In genomic region chr3:17466028-17466427, GRCh38 we compare ENCODE assay signal across 20 cellular contexts.
"Had no signal": no experiment of that assay in that cellular context is flagged by ENCODE, and none has a peak within 500 bp of the region (broad histone marks: within the 10 kb centered on the region; RNA-seq: fewer than 3 reads in every experiment).

No MANE protein-coding gene starts in this region.

- H3K36me3 ChIP-seq: left lung, neural progenitor cell, pancreas, thyroid gland, uterus had no signal

- H3K27me3 Mint-ChIP-seq: activated B cell treated with CpG ODN at 0.5 μM for 24 hours; activated CD4-positive, alpha-beta T cell treated with anti-CD3 and anti-CD28 coated beads, Interleukin-2, amount 10 ng/mL, durations not matched to agents 24 days and 14 days; activated naive CD8-positive, alpha-beta T cell; brain; dendritic cell treated with granulocyte-macrophage colony-stimulating factor and Interleukin-4, amounts not matched to agents 40 ng/mL and 50 ng/mL, for 4 days; naive B cell; stimulated activated memory B cell treated with anti-CD40 and anti-IgM and Interleukin-4, amounts not matched to agents 10 μg/mL and 1 μg/mL and 100 μg/mL, for 72 hours had no signal

- H3K9me3 ChIP-seq: left lung, pancreas, thyroid gland, uterus had no signal

- DNase-seq: activated B cell treated with CpG ODN at 0.5 μM for 24 hours; activated CD4-positive, alpha-beta T cell treated with anti-CD3 and anti-CD28 coated beads, Interleukin-2, amount 10 ng/mL, durations not matched to agents 24 days and 14 days; activated CD8-positive, alpha-beta memory T cell treated with anti-CD3 and anti-CD28 coated beads, Interleukin-2, amount 50 U/mL, for 48 hours; activated gamma-delta T cell treated with Interleukin-2 at 50 U/mL for 16 hours; activated T-cell treated with anti-CD3 and anti-CD28 coated beads, Interleukin-2, amount 50 U/mL, for 72 hours; effector memory CD4-positive, alpha-beta T cell; hippocampal formation; kidney; left lung; naive B cell; pancreas; stimulated activated CD4-positive, alpha-beta T cell treated with anti-CD3 and anti-CD28 coated beads, Interleukin-2, amount 100 ng/mL, for 48 hours; thyroid gland; uterus had no signal

- H3K4me1 Mint-ChIP-seq: activated B cell treated with CpG ODN at 0.5 μM for 24 hours; activated CD4-positive, alpha-beta T cell treated with anti-CD3 and anti-CD28 coated beads, Interleukin-2, amount 10 ng/mL, durations not matched to agents 24 days and 14 days; neural progenitor cell; stimulated activated memory B cell treated with anti-CD40 and anti-IgM and Interleukin-4, amounts not matched to agents 10 μg/mL and 1 μg/mL and 100 μg/mL, for 72 hours had no signal

- H3K27ac ChIP-seq: left lung, neural progenitor cell, pancreas, thyroid gland, uterus had no signal

- H3K27ac Mint-ChIP-seq: activated B cell treated with CpG ODN at 0.5 μM for 24 hours; activated CD4-positive, alpha-beta T cell treated with anti-CD3 and anti-CD28 coated beads, Interleukin-2, amount 10 ng/mL, durations not matched to agents 24 days and 14 days; activated naive CD8-positive, alpha-beta T cell; activated T-cell treated with anti-CD3 and anti-CD28 coated beads, Interleukin-2, amount 50 U/mL, for 72 hours; brain; dendritic cell treated with granulocyte-macrophage colony-stimulating factor and Interleukin-4, amounts not matched to agents 40 ng/mL and 50 ng/mL, for 4 days; neural progenitor cell; stimulated activated memory B cell treated with anti-CD40 and anti-IgM and Interleukin-4, amounts not matched to agents 10 μg/mL and 1 μg/mL and 100 μg/mL, for 72 hours; T-helper 2 cell treated with Interferon-gamma antibody and Interleukin-4, amounts not matched to agents 5 μg/mL and 100 μg/mL, for 36 hours had no signal

- H3K9me3 Mint-ChIP-seq: activated B cell treated with CpG ODN at 0.5 μM for 24 hours; activated CD4-positive, alpha-beta T cell treated with anti-CD3 and anti-CD28 coated beads, Interleukin-2, amount 10 ng/mL, durations not matched to agents 24 days and 14 days; activated T-cell treated with anti-CD3 and anti-CD28 coated beads, Interleukin-2, amount 50 U/mL, for 72 hours; dendritic cell treated with granulocyte-macrophage colony-stimulating factor and Interleukin-4, amounts not matched to agents 40 ng/mL and 50 ng/mL, for 4 days; naive B cell; neural progenitor cell; stimulated activated memory B cell treated with anti-CD40 and anti-IgM and Interleukin-4, amounts not matched to agents 10 μg/mL and 1 μg/mL and 100 μg/mL, for 72 hours; T-helper 2 cell treated with Interferon-gamma antibody and Interleukin-4, amounts not matched to agents 5 μg/mL and 100 μg/mL, for 36 hours had no signal

- H3K4me3 Mint-ChIP-seq: activated B cell treated with CpG ODN at 0.5 μM for 24 hours; activated CD4-positive, alpha-beta T cell treated with anti-CD3 and anti-CD28 coated beads, Interleukin-2, amount 10 ng/mL, durations not matched to agents 24 days and 14 days; activated naive CD8-positive, alpha-beta T cell; activated T-cell treated with anti-CD3 and anti-CD28 coated beads, Interleukin-2, amount 50 U/mL, for 72 hours; brain; dendritic cell treated with granulocyte-macrophage colony-stimulating factor and Interleukin-4, amounts not matched to agents 40 ng/mL and 50 ng/mL, for 4 days; naive B cell; neural progenitor cell; stimulated activated memory B cell treated with anti-CD40 and anti-IgM and Interleukin-4, amounts not matched to agents 10 μg/mL and 1 μg/mL and 100 μg/mL, for 72 hours; T-helper 2 cell treated with Interferon-gamma antibody and Interleukin-4, amounts not matched to agents 5 μg/mL and 100 μg/mL, for 36 hours had no signal

- H3K4me1 ChIP-seq: left lung, neural progenitor cell, pancreas, thyroid gland, uterus had no signal

- H3K36me3 Mint-ChIP-seq: neural progenitor cell had no signal

- H3K4me3 ChIP-seq: left lung, neural progenitor cell, pancreas, thyroid gland, uterus had no signal

- H3K27me3 ChIP-seq: left lung, neural progenitor cell, pancreas, thyroid gland, uterus had no signal
